In genomic region chr10:77819210-77820140, GRCh38 we compare ENCODE assay signal across 21 cellular contexts.
DNase-seq lines count a peak whose midpoint lies in the region; ATAC-seq and TF ChIP-seq lines count a peak whose summit lies in the region.
"Had no signal": no experiment of that assay in that cellular context is flagged by ENCODE, and none has a peak within 500 bp of the region (broad histone marks: within the 10 kb centered on the region; RNA-seq: fewer than 3 reads in every experiment).

No MANE protein-coding gene starts in this region.

- DNase-seq in RWPE2 (ENCODE audit: low spot score): no peak
- DNase-seq in epithelial cell of esophagus (ENCODE audit: low read depth): peak; percentile 84
- DNase-seq in lower lobe of right lung: peak; percentile 35
- no peak for DNase-seq in glutamatergic neuron
- DNase-seq in activated T-cell treated with anti-CD3 and anti-CD28 coated beads, Interleukin-2, amount 50 U/mL, for 72 hours: no peak
- no peak for DNase-seq in NCI-H748 treated with DMSO at 0.1 percent for 48 hours (lab: John Stamatoyannopoulos, UW)
- DNase-seq: DMS53, GDM1, NCI-H1105, NCI-H146, NCI-H2081, NCI-H2171, NCI-H345, NCI-H524, NCI-H82, Peyer's patch, SHP77 had no signal

- no peak overlapping the region for H3K4me3 ChIP-seq in BLaER1
- H3K4me3 ChIP-seq in RWPE2 (ENCODE audit: severe bottlenecking): no peak overlapping the region
- H3K4me3 ChIP-seq in epithelial cell of esophagus (ENCODE audit: low read length): no peak overlapping the region
- no peak overlapping the region for H3K4me3 ChIP-seq in lower lobe of right lung
- H3K4me3 ChIP-seq: Peyer's patch had no signal

- peaks cover 57% of the 10 kb centered on the region for H3K4me1 ChIP-seq in BLaER1
- peaks cover 15% of the 10 kb centered on the region for H3K4me1 ChIP-seq in RWPE2 (ENCODE audit: insufficient read depth, poor library complexity, severe bottlenecking)
- H3K4me1 ChIP-seq in lower lobe of right lung: no peaks in the 10 kb centered on the region
- H3K4me1 ChIP-seq: Peyer's patch had no signal

- H3K27ac Mint-ChIP-seq in glutamatergic neuron (ENCODE audit: unreplicated experiment): no peak overlapping the region
- no peak overlapping the region for H3K27ac Mint-ChIP-seq in activated T-cell treated with anti-CD3 and anti-CD28 coated beads, Interleukin-2, amount 50 U/mL, for 72 hours

- H3K9me3 ChIP-seq in BLaER1 (no peaks in the 10 kb centered on the region), RWPE2 (ENCODE audit: severe bottlenecking) (no peaks in the 10 kb centered on the region), lower lobe of right lung (no peaks in the 10 kb centered on the region)
- H3K9me3 ChIP-seq: Peyer's patch had no signal

- no peak for TF ChIP-seq CTCF in RWPE2 (IDR thresholded peaks at IDR 0.05; ENCODE audit: poor library complexity, severe bottlenecking)
- no peak for TF ChIP-seq CTCF in epithelial cell of esophagus (IDR thresholded peaks at IDR 0.05; ENCODE audit: insufficient read depth, low read depth, low read length, missing control alignments)
- no peak for TF ChIP-seq CTCF in lower lobe of right lung (IDR thresholded peaks at IDR 0.05)
- TF ChIP-seq CTCF in glutamatergic neuron (IDR thresholded peaks at IDR 0.05; ENCODE audit: partially characterized antibody, unreplicated experiment): no peak

- H3K27ac ChIP-seq in BLaER1 (no peak overlapping the region), RWPE2 (ENCODE audit: poor library complexity, severe bottlenecking) (peak overlapping the region; percentile 49), lower lobe of right lung (no peak overlapping the region)
- H3K27ac ChIP-seq: KMS-11, Peyer's patch had no signal

- H3K4me3 Mint-ChIP-seq in glutamatergic neuron (ENCODE audit: unreplicated experiment): no peak overlapping the region
- no peak overlapping the region for H3K4me3 Mint-ChIP-seq in activated T-cell treated with anti-CD3 and anti-CD28 coated beads, Interleukin-2, amount 50 U/mL, for 72 hours

- intact Hi-C loops in lower lobe of right lung (cut with DNase I): no loop called here

- no peaks in the 10 kb centered on the region for H3K27me3 ChIP-seq in BLaER1
- no peaks in the 10 kb centered on the region for H3K27me3 ChIP-seq in RWPE2 (ENCODE audit: insufficient read depth, poor library complexity, severe bottlenecking)
- no peaks in the 10 kb centered on the region for H3K27me3 ChIP-seq in lower lobe of right lung (ENCODE audit: low read depth)
- H3K27me3 ChIP-seq: Peyer's patch had no signal

- no peaks in the 10 kb centered on the region for H3K36me3 Mint-ChIP-seq in glutamatergic neuron (ENCODE audit: unreplicated experiment)
- peaks cover 0 to 2% of the 10 kb centered on the region in 2 donors for H3K36me3 Mint-ChIP-seq in activated T-cell treated with anti-CD3 and anti-CD28 coated beads, Interleukin-2, amount 50 U/mL, for 72 hours (ENCODE audit: insufficient read depth in 2 of 2)

- no peaks in the 10 kb centered on the region for H3K27me3 Mint-ChIP-seq in glutamatergic neuron (ENCODE audit: unreplicated experiment)
- H3K27me3 Mint-ChIP-seq in activated T-cell treated with anti-CD3 and anti-CD28 coated beads, Interleukin-2, amount 50 U/mL, for 72 hours (ENCODE audit: low read depth): no peaks in the 10 kb centered on the region

- H3K9ac ChIP-seq in BLaER1: no peak overlapping the region
- H3K9ac ChIP-seq: KMS-11 had no signal

- peak overlapping the region; percentile 92 for H3K4me2 ChIP-seq in BLaER1
- H3K4me2 ChIP-seq: KMS-11 had no signal

- peaks cover 56% of the 10 kb centered on the region for H3K36me3 ChIP-seq in BLaER1
- peaks cover 100% of the 10 kb centered on the region for H3K36me3 ChIP-seq in RWPE2 (ENCODE audit: low read depth)
- H3K36me3 ChIP-seq in lower lobe of right lung: peaks cover 84% of the 10 kb centered on the region

- ATAC-seq in RWPE2 (ENCODE audit: low read depth): peak; percentile 50
- no peak for ATAC-seq in lower lobe of right lung
- no peak for ATAC-seq in activated T-cell treated with anti-CD3 and anti-CD28 coated beads, Interleukin-2, amount 50 U/mL, for 72 hours (replicated peaks in 1 of 2)
- ATAC-seq in HG03175 (IDR thresholded peaks at IDR 0.05; ENCODE audit: unreplicated experiment): no peak
- ATAC-seq: HCT116 had no signal

- H3K9me3 Mint-ChIP-seq in glutamatergic neuron (ENCODE audit: unreplicated experiment): peaks cover 5% of the 10 kb centered on the region
- no peaks in the 10 kb centered on the region for H3K9me3 Mint-ChIP-seq in activated T-cell treated with anti-CD3 and anti-CD28 coated beads, Interleukin-2, amount 50 U/mL, for 72 hours

- peaks cover 6% of the 10 kb centered on the region for H3K4me1 Mint-ChIP-seq in glutamatergic neuron (ENCODE audit: low read depth, unreplicated experiment)
- H3K4me1 Mint-ChIP-seq in activated T-cell treated with anti-CD3 and anti-CD28 coated beads, Interleukin-2, amount 50 U/mL, for 72 hours (ENCODE audit: low read depth): peaks cover 5% of the 10 kb centered on the region

- peaks cover 20% of the 10 kb centered on the region; the same call in 1 of the 2 replicates for H4K20me1 ChIP-seq in BLaER1

Comparison
In these comparisons a context has a peak if more than half of its experiments do, and no peak if none do; other contexts are left out.
1. DNase-seq: peak in epithelial cell of esophagus (single experiment) and lower lobe of right lung (single experiment); none in RWPE2 (single experiment), glutamatergic neuron (single experiment), activated T-cell treated with anti-CD3 and anti-CD28 coated beads, Interleukin-2, amount 50 U/mL, for 72 hours (0 of 2) and NCI-H748 treated with DMSO at 0.1 percent for 48 hours (single experiment).